Comparison of ENCODE assay signal across 19 cellular contexts in the genomic region with DNA sequence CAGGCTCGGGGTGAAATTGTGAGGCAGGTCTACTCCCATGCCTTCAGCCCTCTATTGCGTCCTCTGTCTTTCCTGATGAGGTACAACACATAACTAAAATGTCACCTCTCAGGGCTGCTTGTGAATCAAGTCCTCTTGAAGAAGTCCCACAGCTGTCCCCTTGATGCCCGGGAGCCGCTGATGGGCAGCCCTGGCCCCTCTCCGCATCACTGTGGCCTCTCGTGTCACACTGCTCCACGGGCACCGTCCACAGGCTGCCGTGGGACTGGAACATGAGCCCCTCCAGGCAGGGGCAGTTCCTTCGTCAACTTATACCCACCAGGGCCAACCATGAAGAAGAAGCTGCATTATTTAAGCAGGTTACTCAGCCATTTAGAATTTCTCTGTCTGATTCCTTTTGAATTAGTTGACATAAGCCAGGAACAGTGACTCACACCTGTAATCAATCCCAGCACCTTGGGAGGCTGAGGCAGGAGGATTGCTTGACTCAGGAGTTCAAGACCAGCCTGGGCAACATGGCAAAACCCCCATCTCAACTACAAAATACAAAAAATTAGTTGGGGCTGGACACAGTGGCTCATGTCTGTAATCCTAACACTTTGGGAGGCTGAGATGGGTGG.
"Had no signal": no experiment of that assay in that cellular context is flagged by ENCODE, and none has a peak within 500 bp of the region (broad histone marks: within the 10 kb centered on the region; RNA-seq: fewer than 3 reads in every experiment).

No MANE protein-coding gene starts in this region.

- H3K27me3 ChIP-seq: body of pancreas, right atrium auricular region had no signal

- ATAC-seq: activated CD4-positive, alpha-beta T cell treated with anti-CD3 and anti-CD28 coated beads for 36 hours; body of pancreas; heart right ventricle; natural killer cell treated with Interleukin-12 subunit alpha and Interleukin-12 subunit beta and Interleukin-15 and Interleukin-18, amount 100 ng/mL, for 72 hours; T-helper 17 cell had no signal

- H3K4me3 ChIP-seq: body of pancreas, coronary artery, esophagus squamous epithelium, heart right ventricle, right atrium auricular region had no signal

- H3K27ac ChIP-seq: body of pancreas, coronary artery, esophagus squamous epithelium, heart right ventricle, right atrium auricular region had no signal

- H3K9me3 ChIP-seq: body of pancreas had no signal

- H3K4me1 ChIP-seq: body of pancreas, right atrium auricular region had no signal

- H3K36me3 ChIP-seq: esophagus squamous epithelium, heart right ventricle, right atrium auricular region had no signal

- DNase-seq: activated CD4-positive, alpha-beta memory T cell treated with anti-CD3 and anti-CD28 coated beads for 36 hours; activated CD4-positive, alpha-beta T cell treated with anti-CD3 and anti-CD28 coated beads for 36 hours; activated naive CD8-positive, alpha-beta T cell treated with anti-CD3 and anti-CD28 coated beads for 36 hours; activated T-cell treated with anti-CD3 and anti-CD28 coated beads, Interleukin-2, amount 50 U/mL, for 48 hours; amygdala; body of pancreas; esophagus squamous epithelium; foreskin melanocyte; heart right ventricle; mesendoderm; small intestine; stimulated activated CD4-positive, alpha-beta T cell treated with anti-CD3 and anti-CD28 coated beads, Interleukin-4, amount 100 ng/mL, for 4 hours; stimulated activated CD8-positive, alpha-beta memory T cell treated with anti-CD3 and anti-CD28 coated beads, Interleukin-4, amount 100 ng/mL, for 48 hours; stimulated activated naive CD4-positive, alpha-beta T cell treated with Interleukin-2 at 50 U/mL for 16 hours; T-helper 17 cell; trophoblast cell had no signal
